In genomic region chr18:37254256-37254880, GRCh38 we compare ENCODE assay signal across 8 cellular contexts.
A peak's percentile ranks its signal among the peaks of the same experiment; 100 is the strongest.
DNase-seq lines count a peak whose midpoint lies in the region; ATAC-seq and TF ChIP-seq lines count a peak whose summit lies in the region.

No MANE protein-coding gene starts in this region.

- no peaks in the 10 kb centered on the region for H3K9me2 ChIP-seq in PC-9 (ENCODE audit: insufficient read depth)

- no peaks in the 10 kb centered on the region for H3K9me3 ChIP-seq in PC-9 (ENCODE audit: insufficient read depth, low read depth)
- H3K9me3 ChIP-seq in uterus: no peaks in the 10 kb centered on the region

- H4K20me1 ChIP-seq in PC-9 (ENCODE audit: insufficient read depth): no peaks in the 10 kb centered on the region

- TF ChIP-seq POLR2A in uterus (IDR thresholded peaks at IDR 0.05): no peak

- H3K36me3 ChIP-seq in PC-9 (ENCODE audit: low read depth): no peaks in the 10 kb centered on the region
- H3K36me3 ChIP-seq in uterus: no peaks in the 10 kb centered on the region

- H3K79me2 ChIP-seq in PC-9 (ENCODE audit: low read depth): no peaks in the 10 kb centered on the region

- no TSS peak for BruUV-seq in PC-9 (replicated peaks; lab: Mats Ljungman, UMichigan)

- CTCF ChIA-PET in PC-9 (lab: Charles Lee): no interaction called here

- POLR2A ChIA-PET in PC-9 (lab: Charles Lee; ENCODE audit: unreplicated experiment): no interaction called here

- H2AFZ ChIP-seq in PC-9: no peak overlapping the region

- H3K27me3 ChIP-seq in PC-9 (ENCODE audit: insufficient read depth, low read depth) (peaks cover 20% of the 10 kb centered on the region), uterus (peaks cover 0 to 14% of the 10 kb centered on the region in 2 donors)

- no peaks in the 10 kb centered on the region for H3F3A ChIP-seq in PC-9 (ENCODE audit: insufficient read depth, low read depth)

- no peak for DNase-seq in PC-9
- DNase-seq in Right ventricle myocardium superior: no peak
- peak; percentile 2 for DNase-seq in renal cortical epithelial cell (ENCODE audit: low read depth)
- DNase-seq in NCI-H446 treated with DMSO at 0.1 percent for 48 hours (lab: John Stamatoyannopoulos, UW): no peak
- no peak for DNase-seq in NCI-H1436 treated with DMSO at 0.1 percent for 48 hours (lab: John Stamatoyannopoulos, UW)
- no peak for DNase-seq in uterus

- H3K27ac ChIP-seq in PC-9 (no peak overlapping the region), uterus (no peak overlapping the region)

- H3K4me2 ChIP-seq in PC-9: peak overlapping the region; percentile 58

- H3K4me3 ChIP-seq in PC-9 (peak overlapping the region; percentile 40; the same call in 1 of the 2 replicates), uterus (peak overlapping the region in 1 of 2 donors; percentile 28)

- ATAC-seq in GM19025 (IDR thresholded peaks at IDR 0.05; ENCODE audit: low read depth, unreplicated experiment) (peak; percentile 13), Right ventricle myocardium superior (ENCODE audit: poor library complexity) (peak; percentile 44), HG03045 (IDR thresholded peaks at IDR 0.05; ENCODE audit: unreplicated experiment) (no peak)

- no peaks in the 10 kb centered on the region for H3K4me1 ChIP-seq in PC-9 (replicated peaks; ENCODE audit: insufficient read depth)
- H3K4me1 ChIP-seq in uterus: peaks cover 0 to 11% of the 10 kb centered on the region in 2 donors

- TF ChIP-seq CTCF in PC-9 (conservative IDR thresholded peaks at IDR 0.05): no peak
- TF ChIP-seq CTCF in uterus (IDR thresholded peaks at IDR 0.05): no peak

- intact Hi-C loops in PC-9 (cut with micrococcal nuclease; ENCODE audit: unreplicated experiment): no loop called here
- intact Hi-C loops in Right ventricle myocardium superior (cut with DNase I): no loop called here
- intact Hi-C loops in uterus (cut with DNase I; ENCODE audit: low total_unique reads): no loop called here
